In the genomic region with DNA sequence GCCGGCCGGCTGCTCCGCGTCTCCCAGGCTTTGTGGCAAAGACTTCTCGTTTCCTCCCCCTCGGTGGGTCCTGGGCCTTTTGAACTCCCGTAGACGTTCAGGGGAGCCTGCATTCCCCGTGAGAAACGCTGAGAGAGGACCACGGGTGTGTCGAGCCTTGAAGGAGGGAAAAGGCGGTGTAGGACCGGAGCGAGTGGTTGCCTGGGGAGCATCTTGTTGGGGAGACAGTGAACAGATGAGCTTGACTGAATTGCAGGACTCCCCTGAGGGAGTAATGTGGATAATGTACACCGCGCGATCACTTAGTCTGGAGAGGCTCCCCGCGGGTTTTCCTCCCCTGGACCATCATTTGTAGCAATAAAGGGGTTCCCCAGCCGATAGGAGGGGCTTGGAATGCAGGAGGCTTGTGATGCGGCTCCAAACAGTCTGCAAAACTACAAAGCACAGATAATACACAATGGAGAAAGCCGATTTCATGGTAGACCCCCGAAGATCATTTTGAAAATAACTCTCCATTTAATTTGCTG, we compare ENCODE assay signal across 8 cellular contexts. TPM values are rescaled to one million over a fixed set of nuclear protein-coding genes. Genes with fewer than 3 reads are reported as not detected.
DNase-seq lines count a peak whose midpoint lies in the region; ATAC-seq and TF ChIP-seq lines count a peak whose summit lies in the region.

No MANE protein-coding gene starts in this region.

- TF ChIP-seq CTCF in colonic mucosa (IDR thresholded peaks at IDR 0.05) = no peak

- DNase-seq in ELR (ENCODE audit: low read depth) (peak; percentile 42), LoVo (ENCODE audit: low spot score) (peak; percentile 6), colonic mucosa (no peak), HuH-7 (ENCODE audit: low spot score) (no peak), AG08396 (ENCODE audit: low spot score) (no peak), superior temporal gyrus (ENCODE audit: extremely low spot score) (no peak)

- no peaks in the 10 kb centered on the region for H3K4me1 ChIP-seq in colonic mucosa
- H3K4me1 ChIP-seq in muscle layer of colon (ENCODE audit: insufficient read depth, low read length) = peaks cover 12% of the 10 kb centered on the region

- ATAC-seq in GM21515 (IDR thresholded peaks at IDR 0.05; ENCODE audit: unreplicated experiment) = peak; percentile 19

- H3K9me3 ChIP-seq in colonic mucosa (no peaks in the 10 kb centered on the region), muscle layer of colon (ENCODE audit: low read length) (no peaks in the 10 kb centered on the region)

- H3K4me3 ChIP-seq in colonic mucosa (peak overlapping the region; percentile 53), muscle layer of colon (ENCODE audit: low read depth in 1 of 2, low read length in 2 of 2) (peak overlapping the region; percentile 76 to 81)

- peak overlapping the region; percentile 96 for H3K27ac ChIP-seq in colonic mucosa
- peak overlapping the region; percentile 79 for H3K27ac ChIP-seq in muscle layer of colon (ENCODE audit: low read depth, low read length)

- H3K36me3 ChIP-seq in colonic mucosa (no peaks in the 10 kb centered on the region), muscle layer of colon (ENCODE audit: insufficient read depth, low read length) (no peaks in the 10 kb centered on the region)

- intact Hi-C loops in colonic mucosa (cut with DNase I) = no loop called here

- peak overlapping the region; percentile 63 to 81 for H3K9ac ChIP-seq in colonic mucosa (ENCODE audit: low read depth in 2 of 2, low read length in 2 of 2)
- H3K9ac ChIP-seq in muscle layer of colon (ENCODE audit: low read length) = peak overlapping the region; percentile 70

- H3K27me3 ChIP-seq in colonic mucosa (no peaks in the 10 kb centered on the region), muscle layer of colon (ENCODE audit: control insufficient read depth in 1 of 2, insufficient read depth in 2 of 2, low read length in 2 of 2) (no peaks in the 10 kb centered on the region)

RNA-seq across cellular contexts. Expression of a gene that starts 0.8 kb away (rescaled TPM):
- total RNA-seq in colonic mucosa = 10 to 100 TPM; 11.7 to 16.6 TPM

Comparison
In these comparisons a context has a peak if more than half of its experiments do, and no peak if none do; other contexts are left out.
1. DNase-seq: peak in ELR (single experiment) and LoVo (single experiment); none in colonic mucosa (single experiment), HuH-7 (single experiment), AG08396 (single experiment) and superior temporal gyrus (single experiment).